8 cellular contexts compared by ENCODE assay signal in genomic region chr4:38804654-38805295, GRCh38. TPM values are rescaled to one million over a fixed set of nuclear protein-coding genes. Genes with fewer than 3 reads are reported as not detected.
DNase-seq lines count a peak whose midpoint lies in the region; ATAC-seq and TF ChIP-seq lines count a peak whose summit lies in the region.

A gene with protein sequence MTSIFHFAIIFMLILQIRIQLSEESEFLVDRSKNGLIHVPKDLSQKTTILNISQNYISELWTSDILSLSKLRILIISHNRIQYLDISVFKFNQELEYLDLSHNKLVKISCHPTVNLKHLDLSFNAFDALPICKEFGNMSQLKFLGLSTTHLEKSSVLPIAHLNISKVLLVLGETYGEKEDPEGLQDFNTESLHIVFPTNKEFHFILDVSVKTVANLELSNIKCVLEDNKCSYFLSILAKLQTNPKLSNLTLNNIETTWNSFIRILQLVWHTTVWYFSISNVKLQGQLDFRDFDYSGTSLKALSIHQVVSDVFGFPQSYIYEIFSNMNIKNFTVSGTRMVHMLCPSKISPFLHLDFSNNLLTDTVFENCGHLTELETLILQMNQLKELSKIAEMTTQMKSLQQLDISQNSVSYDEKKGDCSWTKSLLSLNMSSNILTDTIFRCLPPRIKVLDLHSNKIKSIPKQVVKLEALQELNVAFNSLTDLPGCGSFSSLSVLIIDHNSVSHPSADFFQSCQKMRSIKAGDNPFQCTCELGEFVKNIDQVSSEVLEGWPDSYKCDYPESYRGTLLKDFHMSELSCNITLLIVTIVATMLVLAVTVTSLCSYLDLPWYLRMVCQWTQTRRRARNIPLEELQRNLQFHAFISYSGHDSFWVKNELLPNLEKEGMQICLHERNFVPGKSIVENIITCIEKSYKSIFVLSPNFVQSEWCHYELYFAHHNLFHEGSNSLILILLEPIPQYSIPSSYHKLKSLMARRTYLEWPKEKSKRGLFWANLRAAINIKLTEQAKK (minus strand): TSS chr4:38804791. CDS start chr4:38798831, 5,960 bp downstream.

- peaks cover 27% of the 10 kb centered on the region for H3K9me3 Mint-ChIP-seq in activated naive CD4-positive, alpha-beta T cell treated with anti-CD3 and anti-CD28 coated beads for 36 hours
- peaks cover 3 to 6% of the 10 kb centered on the region in 2 donors for H3K9me3 Mint-ChIP-seq in effector memory CD8-positive, alpha-beta T cell

- no peak within 1 kb of the TSS for H3K4me3 ChIP-seq in SK-N-MC
- peak within 1 kb of the TSS; percentile 65 for H3K4me3 ChIP-seq in mononuclear cell (ENCODE audit: low read length)
- peak within 1 kb of the TSS; percentile 52 for H3K4me3 ChIP-seq in upper lobe of right lung

- H3K9ac ChIP-seq in SK-N-MC (ENCODE audit: insufficient read length): no peak within 1 kb of the TSS

- peaks cover 28% of the 10 kb centered on the region for H3K36me3 Mint-ChIP-seq in activated naive CD4-positive, alpha-beta T cell treated with anti-CD3 and anti-CD28 coated beads for 36 hours (ENCODE audit: low read depth)
- H3K36me3 Mint-ChIP-seq in effector memory CD8-positive, alpha-beta T cell (ENCODE audit: insufficient read depth): peaks cover 6% of the 10 kb centered on the region

- peak; percentile 71 for TF ChIP-seq CTCF in upper lobe of right lung (IDR thresholded peaks at IDR 0.05)

- H3K4me3 Mint-ChIP-seq in activated naive CD4-positive, alpha-beta T cell treated with anti-CD3 and anti-CD28 coated beads for 36 hours: peak within 1 kb of the TSS; percentile 69
- peak within 1 kb of the TSS; percentile 84 to 85 for H3K4me3 Mint-ChIP-seq in effector memory CD8-positive, alpha-beta T cell

- ATAC-seq in HG03432 (IDR thresholded peaks at IDR 0.05; ENCODE audit: unreplicated experiment): peak; percentile 27
- peak; percentile 87 for ATAC-seq in effector memory CD8-positive, alpha-beta T cell (replicated peaks)
- ATAC-seq in upper lobe of right lung: peak; percentile 75

- CTCF ChIA-PET in activated naive CD4-positive, alpha-beta T cell treated with anti-CD3 and anti-CD28 coated beads for 36 hours (lab: Charles Lee): interaction anchor here (0.5 to 6.4 kb wide), 21 partner anchors 9 to 407 kb away, joined by 3 to 62 read pairs (median 4); partner anchors contain the start of genes TLR10 and TLR6

- peak; percentile 30 for DNase-seq in activated naive CD4-positive, alpha-beta T cell treated with anti-CD3 and anti-CD28 coated beads for 36 hours
- no peak for DNase-seq in activated naive CD4-positive, alpha-beta T cell treated with anti-CD3 and anti-CD28 coated beads, Interleukin-2, amount 50 U/mL, for 16 hours
- DNase-seq in SK-N-MC (ENCODE audit: low read depth, low spot score): peak; percentile 42
- DNase-seq in effector memory CD8-positive, alpha-beta T cell: peak in 2 of 3 experiments; percentile 16 to 20
- no peak for DNase-seq in upper lobe of right lung
- no peak for DNase-seq in SHP77 (lab: John Stamatoyannopoulos, UW)

- H3K27me3 ChIP-seq in mononuclear cell (ENCODE audit: insufficient read depth, low read length) (no peaks in the 10 kb centered on the region), upper lobe of right lung (no peaks in the 10 kb centered on the region)

- intact Hi-C loops in activated naive CD4-positive, alpha-beta T cell treated with anti-CD3 and anti-CD28 coated beads for 36 hours (cut with micrococcal nuclease): loop anchor here (1.0 to 10.0 kb wide), 15 partner anchors 15 to 1120 kb away; partner anchors contain the start of genes RELL1 and TLR6
- intact Hi-C loops in upper lobe of right lung (cut with DNase I): no loop called here

- peak within 1 kb of the TSS; percentile 90 for H3K27ac Mint-ChIP-seq in activated naive CD4-positive, alpha-beta T cell treated with anti-CD3 and anti-CD28 coated beads for 36 hours
- H3K27ac Mint-ChIP-seq in effector memory CD8-positive, alpha-beta T cell: peak within 1 kb of the TSS; percentile 91 to 93

- H3K4me1 Mint-ChIP-seq in activated naive CD4-positive, alpha-beta T cell treated with anti-CD3 and anti-CD28 coated beads for 36 hours (ENCODE audit: low read depth): peaks cover 30% of the 10 kb centered on the region
- peaks cover 23 to 36% of the 10 kb centered on the region in 2 donors for H3K4me1 Mint-ChIP-seq in effector memory CD8-positive, alpha-beta T cell (ENCODE audit: low read depth in 2 of 2)

- H3K9me3 ChIP-seq in SK-N-MC (ENCODE audit: low read depth, low read length) (no peaks in the 10 kb centered on the region), mononuclear cell (ENCODE audit: low read depth, low read length) (no peaks in the 10 kb centered on the region), upper lobe of right lung (no peaks in the 10 kb centered on the region)

- H3K4me1 ChIP-seq in mononuclear cell (ENCODE audit: insufficient read depth, low read length) (peaks cover 52% of the 10 kb centered on the region), upper lobe of right lung (peaks cover 16% of the 10 kb centered on the region)

- H3K27ac ChIP-seq in SK-N-MC (peak within 1 kb of the TSS; percentile 19; the same call in 1 of the 2 replicates), upper lobe of right lung (peak within 1 kb of the TSS; percentile 80)

- no peaks in the 10 kb centered on the region for H3K36me3 ChIP-seq in SK-N-MC (ENCODE audit: insufficient read depth, low read length)
- peaks cover under 1% of the 10 kb centered on the region for H3K36me3 ChIP-seq in upper lobe of right lung

- H3K27me3 Mint-ChIP-seq in activated naive CD4-positive, alpha-beta T cell treated with anti-CD3 and anti-CD28 coated beads for 36 hours (ENCODE audit: low read depth): no peaks in the 10 kb centered on the region
- H3K27me3 Mint-ChIP-seq in effector memory CD8-positive, alpha-beta T cell: no peaks in the 10 kb centered on the region

RNA-seq across cellular contexts. Expression of the gene that starts here (rescaled TPM):
- 1 to 10 TPM; 4.0 to 4.2 TPM for total RNA-seq in activated naive CD4-positive, alpha-beta T cell treated with anti-CD3 and anti-CD28 coated beads for 36 hours
- 71.5 TPM for total RNA-seq in mononuclear cell
- total RNA-seq in upper lobe of right lung: 26.4 TPM

Comparison
In these comparisons a context has a peak if more than half of its experiments do, and no peak if none do; other contexts are left out.
1. DNase-seq: peak in activated naive CD4-positive, alpha-beta T cell treated with anti-CD3 and anti-CD28 coated beads for 36 hours (single experiment), SK-N-MC (single experiment) and effector memory CD8-positive, alpha-beta T cell (2 of 3); none in activated naive CD4-positive, alpha-beta T cell treated with anti-CD3 and anti-CD28 coated beads, Interleukin-2, amount 50 U/mL, for 16 hours (single experiment), upper lobe of right lung (single experiment) and SHP77 (0 of 2).
2. ATAC-seq: peak in every context shown above with its lines; median percentile 87 in effector memory CD8-positive, alpha-beta T cell; 75 in upper lobe of right lung; 27 in HG03432.